In genomic region chr3:9947025-9947995, GRCh38 we compare ENCODE assay signal across 8 cellular contexts. TPM values are rescaled to one million over a fixed set of nuclear protein-coding genes. Genes with fewer than 3 reads are reported as not detected.
A peak's percentile ranks its signal among the peaks of the same experiment; 100 is the strongest.
DNase-seq lines count a peak whose midpoint lies in the region; ATAC-seq lines count a peak whose summit lies in the region.

No MANE protein-coding gene starts in this region.

- H3K27me3 Mint-ChIP-seq in T-helper 17 cell: no peaks in the 10 kb centered on the region
- H3K27me3 Mint-ChIP-seq in activated naive CD8-positive, alpha-beta T cell treated with anti-CD3 and anti-CD28 coated beads for 36 hours: no peaks in the 10 kb centered on the region

- H3K36me3 ChIP-seq in esophagus (ENCODE audit: control insufficient read depth in 2 of 2, insufficient read depth in 2 of 2, low read length in 1 of 2): peaks cover 0 to 17% of the 10 kb centered on the region in 2 donors

- peak overlapping the region; percentile 71 to 72 for H3K27ac ChIP-seq in esophagus (ENCODE audit: low read depth in 2 of 2, low read length in 1 of 2)

- H3K4me3 Mint-ChIP-seq in T-helper 17 cell: no peak overlapping the region
- H3K4me3 Mint-ChIP-seq in activated naive CD8-positive, alpha-beta T cell treated with anti-CD3 and anti-CD28 coated beads for 36 hours: no peak overlapping the region

- H3K4me1 Mint-ChIP-seq in T-helper 17 cell: peaks cover 8% of the 10 kb centered on the region
- H3K4me1 Mint-ChIP-seq in activated naive CD8-positive, alpha-beta T cell treated with anti-CD3 and anti-CD28 coated beads for 36 hours: peaks cover 11% of the 10 kb centered on the region

- H3K4me1 ChIP-seq in esophagus (ENCODE audit: control insufficient read depth in 2 of 2, insufficient read depth in 2 of 2, low read length in 1 of 2): peaks cover 5 to 16% of the 10 kb centered on the region in 2 donors

- no peaks in the 10 kb centered on the region for H3K27me3 ChIP-seq in esophagus (ENCODE audit: control insufficient read depth in 1 of 2, insufficient read depth in 2 of 2, low read length in 2 of 2)

- WGBS in esophagus, 2 donors: 31 to 32% methylated on average over 76 to 86 of the region's 86 CpGs

- DNase-seq in Daoy (ENCODE audit: low read depth) (peak; percentile 84), NCI-H82 treated with DMSO at 0.1 percent for 48 hours (lab: John Stamatoyannopoulos, UW; ENCODE audit: unreplicated experiment) (peak; percentile 26), midbrain (lab: John Stamatoyannopoulos, UW) (peak; percentile 62), T-helper 17 cell (no peak)
- no peak for DNase-seq in activated CD4-positive, CD25-positive, alpha-beta regulatory T cell (lab: John Stamatoyannopoulos, UW)
- no peak for DNase-seq in activated naive CD8-positive, alpha-beta T cell treated with anti-CD3 and anti-CD28 coated beads for 36 hours

- no peak for ATAC-seq in GM18868 (IDR thresholded peaks at IDR 0.05; ENCODE audit: unreplicated experiment)
- no peak for ATAC-seq in T-helper 17 cell

- no peak overlapping the region for H3K27ac Mint-ChIP-seq in T-helper 17 cell
- H3K27ac Mint-ChIP-seq in activated naive CD8-positive, alpha-beta T cell treated with anti-CD3 and anti-CD28 coated beads for 36 hours: no peak overlapping the region

- H3K9me3 ChIP-seq in esophagus (ENCODE audit: control insufficient read depth in 2 of 2, insufficient read depth in 1 of 2, low read depth in 1 of 2, low read length in 1 of 2): no peaks in the 10 kb centered on the region
- H3K9me3 ChIP-seq in T-helper 17 cell (ENCODE audit: control insufficient read depth, low read length, poor library complexity, severe bottlenecking): no peaks in the 10 kb centered on the region

- no peaks in the 10 kb centered on the region for H3K36me3 Mint-ChIP-seq in T-helper 17 cell (ENCODE audit: low read depth)
- H3K36me3 Mint-ChIP-seq in activated naive CD8-positive, alpha-beta T cell treated with anti-CD3 and anti-CD28 coated beads for 36 hours: peaks cover 11% of the 10 kb centered on the region

- peak overlapping the region; percentile 52 to 57 for H3K4me3 ChIP-seq in esophagus (ENCODE audit: low read depth in 1 of 2, low read length in 2 of 2)

- no peaks in the 10 kb centered on the region for H3K9me3 Mint-ChIP-seq in activated naive CD8-positive, alpha-beta T cell treated with anti-CD3 and anti-CD28 coated beads for 36 hours

RNA-seq across cellular contexts. Expression of gene PRRT3, which starts 4.9 kb away (rescaled TPM):
- total RNA-seq in Daoy (2014; rRNA removed; shearing (Covaris generic)): 0.46 and 0.57 TPM in 2 replicates
- polyA plus RNA-seq in esophagus: 1 to 10 TPM; 1.0 to 2.0 TPM
- total RNA-seq in T-helper 17 cell: 1 to 10 TPM; 5.8 to 5.9 TPM
- 1 to 10 TPM; 8.0 to 8.6 TPM for total RNA-seq in activated naive CD8-positive, alpha-beta T cell treated with anti-CD3 and anti-CD28 coated beads for 36 hours

RNA-seq across cellular contexts. Expression of gene CRELD1, which starts 13.7 kb away (rescaled TPM):
- 9.9 and 12.4 TPM in 2 replicates for total RNA-seq in Daoy (2014; rRNA removed; shearing (Covaris generic))
- 10 to 100 TPM; 12.1 to 24.2 TPM for polyA plus RNA-seq in esophagus
- 10 to 100 TPM; 15.5 to 20.0 TPM for total RNA-seq in T-helper 17 cell
- total RNA-seq in activated naive CD8-positive, alpha-beta T cell treated with anti-CD3 and anti-CD28 coated beads for 36 hours: 1 to 10 TPM; 7.9 to 10.0 TPM

RNA-seq across cellular contexts. Expression of gene IL17RC, which starts 30.4 kb away (rescaled TPM):
- total RNA-seq in Daoy (2014; rRNA removed; shearing (Covaris generic)): 6.7 and 9.5 TPM in 2 replicates
- 10 to 100 TPM; 37.0 to 52.7 TPM for polyA plus RNA-seq in esophagus
- total RNA-seq in T-helper 17 cell: under 1 TPM; 0.47 to 0.92 TPM
- total RNA-seq in activated naive CD8-positive, alpha-beta T cell treated with anti-CD3 and anti-CD28 coated beads for 36 hours: under 1 TPM; 0.36 to 0.60 TPM

RNA-seq across cellular contexts. Expression of gene EMC3, which starts 39.3 kb away (rescaled TPM):
- total RNA-seq in Daoy (2014; rRNA removed; shearing (Covaris generic)): 37.7 and 57.8 TPM in 2 replicates
- polyA plus RNA-seq in esophagus: 100 to 1,000 TPM in 1 of 2 donors, 10 to 100 TPM in 1; 44.7 to 100 TPM
- 10 to 100 TPM; 41.8 to 60.6 TPM for total RNA-seq in T-helper 17 cell
- total RNA-seq in activated naive CD8-positive, alpha-beta T cell treated with anti-CD3 and anti-CD28 coated beads for 36 hours: 10 to 100 TPM; 44.7 to 46.7 TPM

RNA-seq across cellular contexts. Expression of gene IL17RE, which starts 44.7 kb away (rescaled TPM):
- 0.06 and 0.18 TPM in 2 replicates for total RNA-seq in Daoy (2014; rRNA removed; shearing (Covaris generic))
- 10 to 100 TPM in 1 of 2 donors, 1 to 10 TPM in 1; 9.2 to 24.9 TPM for polyA plus RNA-seq in esophagus
- 10 to 100 TPM; 10.1 to 12.4 TPM for total RNA-seq in T-helper 17 cell
- total RNA-seq in activated naive CD8-positive, alpha-beta T cell treated with anti-CD3 and anti-CD28 coated beads for 36 hours: 1 to 10 TPM; 1.2 to 1.8 TPM

Comparison
In these comparisons a context has a peak if more than half of its experiments do, and no peak if none do; other contexts are left out.
1. DNase-seq: peak in Daoy (single experiment), NCI-H82 treated with DMSO at 0.1 percent for 48 hours (single experiment) and midbrain (single experiment); none in activated CD4-positive, CD25-positive, alpha-beta regulatory T cell (0 of 4), T-helper 17 cell (0 of 3) and activated naive CD8-positive, alpha-beta T cell treated with anti-CD3 and anti-CD28 coated beads for 36 hours (single experiment).